Comparison of ENCODE assay signal across 20 cellular contexts in genomic region chr1:177794316-177794991, GRCh38.
DNase-seq lines count a peak whose midpoint lies in the region; ATAC-seq and TF ChIP-seq lines count a peak whose summit lies in the region.
"Had no signal": no experiment of that assay in that cellular context is flagged by ENCODE, and none has a peak within 500 bp of the region (broad histone marks: within the 10 kb centered on the region; RNA-seq: fewer than 3 reads in every experiment).

No MANE protein-coding gene starts in this region.

- no peak overlapping the region for H3K9ac ChIP-seq in NT2/D1 (ENCODE audit: insufficient read length, low read depth)
- H3K9ac ChIP-seq: BLaER1 treated with 17β-estradiol and CSF1 and Interleukin-3, amounts not matched to agents 10 nM and 100 nM had no signal

- H3K27me3 ChIP-seq in NT2/D1 (ENCODE audit: insufficient read depth, insufficient read length) (no peaks in the 10 kb centered on the region), upper lobe of right lung (no peaks in the 10 kb centered on the region)
- H3K27me3 ChIP-seq: brain microvascular endothelial cell, pancreas had no signal

- no peaks in the 10 kb centered on the region for H3K4me1 ChIP-seq in NT2/D1 (ENCODE audit: insufficient read depth, insufficient read length)
- no peaks in the 10 kb centered on the region for H3K4me1 ChIP-seq in upper lobe of right lung
- H3K4me1 ChIP-seq: pancreas had no signal

- TF ChIP-seq CTCF in upper lobe of right lung (IDR thresholded peaks at IDR 0.05), result no peak

- intact Hi-C loops in upper lobe of right lung (cut with DNase I), result no loop called here

- peak; percentile 43 for ATAC-seq in GM18498 (IDR thresholded peaks at IDR 0.05; ENCODE audit: unreplicated experiment)
- peak; percentile 46 for ATAC-seq in GM19463 (IDR thresholded peaks at IDR 0.05; ENCODE audit: unreplicated experiment)
- no peak for ATAC-seq in upper lobe of right lung
- ATAC-seq: pancreas had no signal

- H3K36me3 ChIP-seq in NT2/D1 (ENCODE audit: insufficient read depth, insufficient read length, low read length) (no peaks in the 10 kb centered on the region), upper lobe of right lung (no peaks in the 10 kb centered on the region)
- H3K36me3 ChIP-seq: BLaER1 treated with 17β-estradiol and CSF1 and Interleukin-3, amounts not matched to agents 10 nM and 100 nM; brain microvascular endothelial cell; pancreas had no signal

- DNase-seq in NT2/D1 (ENCODE audit: low read depth, low spot score), result peak; percentile 86
- DNase-seq in kidney tubule cell (ENCODE audit: low spot score), result peak; percentile 30
- DNase-seq in activated CD4-positive, alpha-beta T cell treated with anti-CD3 and anti-CD28 coated beads, Interleukin-2, amount 50 U/mL, for 1 hour, result no peak
- DNase-seq in upper lobe of right lung, result no peak
- DNase-seq in NCI-H1436 treated with DMSO at 0.1 percent for 48 hours (lab: John Stamatoyannopoulos, UW), result no peak
- no peak for DNase-seq in NCI-H2171 treated with DMSO at 0.1 percent for 48 hours (lab: John Stamatoyannopoulos, UW)
- DNase-seq: ACHN; activated CD4-positive, alpha-beta T cell treated with anti-CD3 and anti-CD28 coated beads, Interleukin-2, amount 10 ng/mL, durations not matched to agents 24 days and 14 days; brain microvascular endothelial cell; KG1; mammary epithelial cell; NCI-H748 treated with DMSO at 0.1 percent for 48 hours; OCI-M1; pancreas; Right ventricle myocardium superior; stimulated activated CD4-positive, alpha-beta T cell treated with anti-CD3 and anti-CD28 coated beads, Interleukin-1b, Interleukin-23, amount 100 ng/mL, for 48 hours; stimulated activated naive CD4-positive, alpha-beta T cell treated with Interleukin-2 at 50 U/mL for 16 hours had no signal

- H3K9me3 ChIP-seq in NT2/D1 (ENCODE audit: insufficient read depth, low read length) (peaks cover 12% of the 10 kb centered on the region; the same call in 1 of the 2 replicates), upper lobe of right lung (no peaks in the 10 kb centered on the region)
- H3K9me3 ChIP-seq: pancreas had no signal

- no peak overlapping the region for H3K27ac ChIP-seq in upper lobe of right lung
- H3K27ac ChIP-seq: BLaER1 treated with 17β-estradiol and CSF1 and Interleukin-3, amounts not matched to agents 10 nM and 100 nM; brain microvascular endothelial cell; pancreas had no signal

- H3K4me3 ChIP-seq in NT2/D1 (ENCODE audit: insufficient read length, low read depth) (no peak overlapping the region), upper lobe of right lung (no peak overlapping the region)
- H3K4me3 ChIP-seq: BLaER1 treated with 17β-estradiol and CSF1 and Interleukin-3, amounts not matched to agents 10 nM and 100 nM; pancreas had no signal

Comparison
In these comparisons a context has a peak if more than half of its experiments do, and no peak if none do; other contexts are left out.
1. DNase-seq: peak in NT2/D1 (single experiment) and kidney tubule cell (single experiment); none in activated CD4-positive, alpha-beta T cell treated with anti-CD3 and anti-CD28 coated beads, Interleukin-2, amount 50 U/mL, for 1 hour (single experiment), upper lobe of right lung (single experiment), NCI-H1436 treated with DMSO at 0.1 percent for 48 hours (single experiment) and NCI-H2171 treated with DMSO at 0.1 percent for 48 hours (single experiment).